In the genomic region with DNA sequence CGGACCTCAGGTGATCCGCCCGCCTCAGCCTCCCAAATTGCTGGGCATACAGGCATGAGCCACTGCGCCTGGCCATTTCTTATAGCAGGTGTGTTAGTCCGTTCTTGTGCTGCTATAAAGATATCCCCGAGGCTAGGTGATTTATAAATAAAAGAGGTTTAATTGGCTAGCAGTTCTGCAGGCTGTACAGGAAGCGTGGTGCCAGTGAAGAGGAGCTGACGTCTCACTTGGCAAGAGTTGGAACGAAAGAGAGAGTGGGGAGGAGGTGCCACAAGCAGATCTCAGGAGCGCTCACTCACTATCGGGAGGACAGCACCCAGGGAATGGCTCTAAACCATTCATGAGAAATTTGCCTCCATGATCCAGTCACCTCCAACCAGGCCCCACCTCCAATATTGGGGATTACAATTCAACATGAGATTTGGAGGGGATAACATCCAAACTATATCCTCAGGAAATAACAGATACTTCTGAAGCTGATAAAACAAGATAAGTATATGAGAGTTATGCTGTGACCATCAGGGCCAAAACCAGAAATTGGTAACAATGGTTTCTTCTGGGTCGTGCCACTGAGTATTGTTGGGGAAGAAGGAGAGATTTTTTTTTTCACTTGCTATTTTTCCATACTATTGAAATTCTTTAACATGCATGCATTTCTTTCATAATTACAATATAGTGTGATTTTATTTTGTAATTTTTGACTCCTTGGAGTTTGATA, we compare ENCODE assay signal across 18 cellular contexts. TPM values are rescaled to one million over a fixed set of nuclear protein-coding genes. Genes with fewer than 3 reads are reported as not detected.
DNase-seq lines count a peak whose midpoint lies in the region; ATAC-seq and TF ChIP-seq lines count a peak whose summit lies in the region.
"Had no signal": no experiment of that assay in that cellular context is flagged by ENCODE, and none has a peak within 500 bp of the region (broad histone marks: within the 10 kb centered on the region; RNA-seq: fewer than 3 reads in every experiment).

No MANE protein-coding gene starts in this region.

- no peak for TF ChIP-seq POLR2A in breast epithelium (IDR thresholded peaks at IDR 0.05)

- H3K4me1 ChIP-seq in HEK293 (ENCODE audit: control insufficient read depth, insufficient read depth, low read length) (no peaks in the 10 kb centered on the region), breast epithelium (no peaks in the 10 kb centered on the region), mononuclear cell (ENCODE audit: insufficient read depth, low read length) (peaks cover 39% of the 10 kb centered on the region)

- H3K27me3 Mint-ChIP-seq in CD4-positive, alpha-beta T cell = no peaks in the 10 kb centered on the region
- H3K27me3 Mint-ChIP-seq in activated T-cell treated with anti-CD3 and anti-CD28 coated beads, Interleukin-2, amount 50 U/mL, for 4 hours (ENCODE audit: low read depth) = no peaks in the 10 kb centered on the region

- no peak overlapping the region for H3K27ac Mint-ChIP-seq in CD4-positive, alpha-beta T cell
- H3K27ac Mint-ChIP-seq: nephron; stimulated activated effector memory CD8-positive, alpha-beta T cell treated with anti-CD3 and anti-CD28 coated beads, Interleukin-12 subunit alpha, Interleukin-12 subunit beta, amount 100 ng/mL, for 72 hours had no signal

- no peak overlapping the region for H3K27ac ChIP-seq in HEK293 (ENCODE audit: extremely low read depth, low read depth, low read length)
- no peak overlapping the region for H3K27ac ChIP-seq in breast epithelium
- no peak overlapping the region for H3K27ac ChIP-seq in CD4-positive, alpha-beta T cell (ENCODE audit: low read depth, low read length)
- H3K27ac ChIP-seq: coronary artery had no signal

- TF ChIP-seq CTCF in HEK293 (tag by site-specific recombination; IDR thresholded peaks at IDR 0.05) (no peak), breast epithelium (IDR thresholded peaks at IDR 0.05) (no peak), GM20000 (IDR thresholded peaks at IDR 0.05; ENCODE audit: extremely low read depth, missing control alignments) (no peak)
- TF ChIP-seq CTCF in CD4-positive, alpha-beta T cell (IDR thresholded peaks at IDR 0.05) = no peak

- H3K27me3 ChIP-seq in breast epithelium (no peaks in the 10 kb centered on the region), mononuclear cell (ENCODE audit: insufficient read depth, low read length) (no peaks in the 10 kb centered on the region)
- no peaks in the 10 kb centered on the region for H3K27me3 ChIP-seq in CD4-positive, alpha-beta T cell (ENCODE audit: control insufficient read depth, insufficient read depth, low read length)

- H3K9me3 Mint-ChIP-seq in CD4-positive, alpha-beta T cell = peaks cover 2% of the 10 kb centered on the region
- no peaks in the 10 kb centered on the region for H3K9me3 Mint-ChIP-seq in activated T-cell treated with anti-CD3 and anti-CD28 coated beads, Interleukin-2, amount 50 U/mL, for 4 hours
- H3K9me3 Mint-ChIP-seq: stimulated activated effector memory CD8-positive, alpha-beta T cell treated with anti-CD3 and anti-CD28 coated beads, Interleukin-12 subunit alpha, Interleukin-12 subunit beta, amount 100 ng/mL, for 72 hours had no signal

- POLR2A ChIA-PET in HEK293 (lab: Yijun Ruan, JAX) = interaction anchor here (0.7 kb wide), 1 partner anchor 679 kb away, joined by 3 read pairs; no protein-coding TSS in a partner anchor
- POLR2A ChIA-PET in CD4-positive, alpha-beta T cell (lab: Charles Lee) = interaction anchor here (0.5 kb wide), 1 partner anchor 10 kb away, joined by 3 read pairs; no protein-coding TSS in a partner anchor

- no peaks in the 10 kb centered on the region for H3K36me3 Mint-ChIP-seq in CD4-positive, alpha-beta T cell (ENCODE audit: low read depth)
- H3K36me3 Mint-ChIP-seq in activated T-cell treated with anti-CD3 and anti-CD28 coated beads, Interleukin-2, amount 50 U/mL, for 4 hours (ENCODE audit: insufficient read depth) = no peaks in the 10 kb centered on the region
- H3K36me3 Mint-ChIP-seq: CD14-positive monocyte; stimulated activated effector memory CD8-positive, alpha-beta T cell treated with anti-CD3 and anti-CD28 coated beads, Interleukin-12 subunit alpha, Interleukin-12 subunit beta, amount 100 ng/mL, for 72 hours had no signal

- CTCF ChIA-PET in HEK293 (lab: Yijun Ruan, JAX) = interaction anchor here (0.6 to 4.3 kb wide), 8 partner anchors 7 to 1496 kb away, joined by 3 to 40 read pairs (median 4); no protein-coding TSS in a partner anchor
- CTCF ChIA-PET in CD4-positive, alpha-beta T cell (lab: Charles Lee) = interaction anchor here (0.9 kb wide), 1 partner anchor 20 kb away, joined by 5 read pairs; no protein-coding TSS in a partner anchor

- ATAC-seq in CD4-positive, alpha-beta T cell (ENCODE audit: poor library complexity) = no peak
- no peak for ATAC-seq in activated T-cell treated with anti-CD3 and anti-CD28 coated beads, Interleukin-2, amount 50 U/mL, for 4 hours
- ATAC-seq: sciatic nerve; stimulated activated effector memory CD8-positive, alpha-beta T cell treated with anti-CD3 and anti-CD28 coated beads, Interleukin-12 subunit alpha, Interleukin-12 subunit beta, amount 100 ng/mL, for 72 hours had no signal

- DNase-seq in NCI-H2029 (lab: John Stamatoyannopoulos, UW) (peak; percentile 80), breast epithelium (ENCODE audit: low spot score in 2 of 2) (peak; percentile 32 to 57), GDM1 (lab: John Stamatoyannopoulos, UW) (no peak), GM20000 (ENCODE audit: low spot score) (no peak)
- no peak for DNase-seq in CD4-positive, alpha-beta T cell
- DNase-seq in activated T-cell treated with anti-CD3 and anti-CD28 coated beads, Interleukin-2, amount 50 U/mL, for 4 hours = no peak
- DNase-seq: activated T-cell treated with anti-CD3 and anti-CD28 coated beads, Interleukin-2, amount 50 U/mL, for 48 hours; amniotic stem cell; hippocampal formation; stimulated activated CD4-positive, alpha-beta T cell treated with anti-CD3 and anti-CD28 coated beads, Interleukin-4, amount 100 ng/mL, for 24 hours; T-helper 1 cell had no signal

- no peak overlapping the region for H3K4me3 Mint-ChIP-seq in CD4-positive, alpha-beta T cell
- no peak overlapping the region for H3K4me3 Mint-ChIP-seq in activated T-cell treated with anti-CD3 and anti-CD28 coated beads, Interleukin-2, amount 50 U/mL, for 4 hours
- H3K4me3 Mint-ChIP-seq: CD14-positive monocyte; nephron; stimulated activated effector memory CD8-positive, alpha-beta T cell treated with anti-CD3 and anti-CD28 coated beads, Interleukin-12 subunit alpha, Interleukin-12 subunit beta, amount 100 ng/mL, for 72 hours had no signal

- no peaks in the 10 kb centered on the region for H3K9me3 ChIP-seq in HEK293 (ENCODE audit: control insufficient read depth, insufficient read depth, low read depth, low read length)
- no peaks in the 10 kb centered on the region for H3K9me3 ChIP-seq in breast epithelium
- no peaks in the 10 kb centered on the region for H3K9me3 ChIP-seq in mononuclear cell (ENCODE audit: low read depth, low read length)
- no peaks in the 10 kb centered on the region for H3K9me3 ChIP-seq in CD4-positive, alpha-beta T cell (ENCODE audit: control insufficient read depth, low read length)

- H3K4me3 ChIP-seq in HEK293 (ENCODE audit: low read depth, low read length) (no peak overlapping the region), breast epithelium (no peak overlapping the region), mononuclear cell (ENCODE audit: low read length) (peak overlapping the region; percentile 36)
- H3K4me3 ChIP-seq: coronary artery had no signal

- H3K36me3 ChIP-seq in HEK293 (ENCODE audit: control insufficient read depth in 2 of 2, insufficient read depth in 1 of 2, low read length in 2 of 2) (no peaks in the 10 kb centered on the region), breast epithelium (no peaks in the 10 kb centered on the region)

- intact Hi-C loops in breast epithelium (cut with DNase I; ENCODE audit: low total_unique reads) = no loop called here
- intact Hi-C loops in CD4-positive, alpha-beta T cell (cut with DNase I, micrococcal nuclease) = loop anchor here (5.0 kb wide), 3 partner anchors 44 to 316 kb away; a partner anchor contains a TSS

- H3K4me1 Mint-ChIP-seq in CD4-positive, alpha-beta T cell (ENCODE audit: low read depth) = peaks cover 6% of the 10 kb centered on the region
- peaks cover 17% of the 10 kb centered on the region for H3K4me1 Mint-ChIP-seq in activated T-cell treated with anti-CD3 and anti-CD28 coated beads, Interleukin-2, amount 50 U/mL, for 4 hours (ENCODE audit: low read depth)
- H3K4me1 Mint-ChIP-seq: nephron had no signal

TF ChIP-seq in HEK293, 187 proteins besides CTCF, POLR2A, EP300 and RAD21:
- TF ChIP-seq ZNF768 (tag by site-specific recombination; IDR thresholded peaks at IDR 0.05) = no peak
- TF ChIP-seq, protein P1, sequence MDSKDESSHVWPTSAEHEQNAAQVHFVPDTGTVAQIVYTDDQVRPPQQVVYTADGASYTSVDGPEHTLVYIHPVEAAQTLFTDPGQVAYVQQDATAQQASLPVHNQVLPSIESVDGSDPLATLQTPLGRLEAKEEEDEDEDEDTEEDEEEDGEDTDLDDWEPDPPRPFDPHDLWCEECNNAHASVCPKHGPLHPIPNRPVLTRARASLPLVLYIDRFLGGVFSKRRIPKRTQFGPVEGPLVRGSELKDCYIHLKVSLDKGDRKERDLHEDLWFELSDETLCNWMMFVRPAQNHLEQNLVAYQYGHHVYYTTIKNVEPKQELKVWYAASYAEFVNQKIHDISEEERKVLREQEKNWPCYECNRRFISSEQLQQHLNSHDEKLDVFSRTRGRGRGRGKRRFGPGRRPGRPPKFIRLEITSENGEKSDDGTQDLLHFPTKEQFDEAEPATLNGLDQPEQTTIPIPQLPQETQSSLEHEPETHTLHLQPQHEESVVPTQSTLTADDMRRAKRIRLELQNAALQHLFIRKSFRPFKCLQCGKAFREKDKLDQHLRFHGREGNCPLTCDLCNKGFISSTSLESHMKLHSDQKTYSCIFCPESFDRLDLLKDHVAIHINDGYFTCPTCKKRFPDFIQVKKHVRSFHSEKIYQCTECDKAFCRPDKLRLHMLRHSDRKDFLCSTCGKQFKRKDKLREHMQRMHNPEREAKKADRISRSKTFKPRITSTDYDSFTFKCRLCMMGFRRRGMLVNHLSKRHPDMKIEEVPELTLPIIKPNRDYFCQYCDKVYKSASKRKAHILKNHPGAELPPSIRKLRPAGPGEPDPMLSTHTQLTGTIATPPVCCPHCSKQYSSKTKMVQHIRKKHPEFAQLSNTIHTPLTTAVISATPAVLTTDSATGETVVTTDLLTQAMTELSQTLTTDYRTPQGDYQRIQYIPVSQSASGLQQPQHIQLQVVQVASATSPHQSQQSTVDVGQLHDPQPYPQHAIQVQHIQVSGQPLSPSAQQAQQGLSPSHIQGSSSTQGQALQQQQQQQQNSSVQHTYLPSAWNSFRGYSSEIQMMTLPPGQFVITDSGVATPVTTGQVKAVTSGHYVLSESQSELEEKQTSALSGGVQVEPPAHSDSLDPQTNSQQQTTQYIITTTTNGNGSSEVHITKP (tag by site-specific recombination; IDR thresholded peaks at IDR 0.05) = peak; percentile 87

RNA-seq across cellular contexts. Expression of a gene that starts 7.4 kb away (rescaled TPM):
- total RNA-seq in breast epithelium (10 to 100 TPM; 22.2 to 33.0 (median 23.9) TPM), mononuclear cell (45.8 TPM)
- 10 to 100 TPM; 46.9 to 48.3 TPM for total RNA-seq in CD4-positive, alpha-beta T cell
- 10 to 100 TPM; 36.3 to 47.6 (median 41.9) TPM for total RNA-seq in activated T-cell treated with anti-CD3 and anti-CD28 coated beads, Interleukin-2, amount 50 U/mL, for 4 hours

RNA-seq across cellular contexts. Expression of a gene that starts 42.8 kb away (rescaled TPM):
- total RNA-seq in breast epithelium (10 to 100 TPM; 61.6 to 80.8 (median 74.3) TPM), mononuclear cell (275 TPM)
- 100 to 1,000 TPM; 151 to 153 TPM for total RNA-seq in CD4-positive, alpha-beta T cell
- total RNA-seq in activated T-cell treated with anti-CD3 and anti-CD28 coated beads, Interleukin-2, amount 50 U/mL, for 4 hours = 10 to 100 TPM; 42.9 to 55.4 (median 50.8) TPM

Comparison
In these comparisons a context has a peak if more than half of its experiments do, and no peak if none do; other contexts are left out.
1. DNase-seq: peak in NCI-H2029 (single experiment) and breast epithelium (2 of 2); none in GDM1 (single experiment), GM20000 (single experiment), CD4-positive, alpha-beta T cell (0 of 10) and activated T-cell treated with anti-CD3 and anti-CD28 coated beads, Interleukin-2, amount 50 U/mL, for 4 hours (single experiment).